2 cellular contexts compared by ENCODE assay signal in genomic region chr18:44939037-44939665, GRCh38.
A peak's percentile ranks its signal among the peaks of the same experiment; 100 is the strongest.
TF ChIP-seq lines count a peak whose summit lies in the region.

No MANE protein-coding gene starts in this region.

TF ChIP-seq in HEK293, 187 proteins besides CTCF, POLR2A, EP300 and RAD21 (continued from another document and continues in another):
- no peak for TF ChIP-seq ZBTB44 (tag by site-specific recombination; IDR thresholded peaks at IDR 0.05)
- TF ChIP-seq ZNF37A (tag by site-specific recombination; IDR thresholded peaks at IDR 0.05) = no peak
- TF ChIP-seq ZNF155 (tag by site-specific recombination; IDR thresholded peaks at IDR 0.05) = no peak
- no peak for TF ChIP-seq ZNF510 (tag by site-specific recombination; IDR thresholded peaks at IDR 0.05; ENCODE audit: insufficient replicate concordance)
- TF ChIP-seq PRDM10 (tag by site-specific recombination; IDR thresholded peaks at IDR 0.05) = 0 out of 2 replicates have a peak, but pooled peaks have one; percentile 3
- TF ChIP-seq ZNF280C (tag by site-specific recombination; IDR thresholded peaks at IDR 0.05) = no peak
- no peak for TF ChIP-seq ZBTB49 (tag by site-specific recombination; IDR thresholded peaks at IDR 0.05; ENCODE audit: low read depth)
- 0 out of 2 replicates have a peak, but pooled peaks have one; percentile 33 for TF ChIP-seq WT1 (tag by site-specific recombination; IDR thresholded peaks at IDR 0.05)
- no peak for TF ChIP-seq PRDM6 (tag by site-specific recombination; IDR thresholded peaks at IDR 0.05)
- no peak for TF ChIP-seq TCF7L2 (IDR thresholded peaks at IDR 0.05; ENCODE audit: borderline replicate concordance, low read depth, low read length)
- TF ChIP-seq IKZF3 (tag by site-specific recombination; IDR thresholded peaks at IDR 0.05) = no peak
- no peak for TF ChIP-seq KLF1 (tag by site-specific recombination; IDR thresholded peaks at IDR 0.05)
- no peak for TF ChIP-seq GLIS2 (tag by site-specific recombination; IDR thresholded peaks at IDR 0.05)
- no peak for TF ChIP-seq ZNF629 (tag by site-specific recombination; IDR thresholded peaks at IDR 0.05)

TF ChIP-seq in WTC11, 78 proteins besides CTCF, POLR2A, EP300 and RAD21 (continued from another document):
- TF ChIP-seq AFF4 (CRISPR knock-in tag; IDR thresholded peaks at IDR 0.05; ENCODE audit: borderline replicate concordance) = no peak
- no peak for TF ChIP-seq ZBTB21 (CRISPR knock-in tag; IDR thresholded peaks at IDR 0.05; ENCODE audit: borderline replicate concordance)
